9 cellular contexts compared by ENCODE assay signal in genomic region chr19:35266904-35267817, GRCh38. TPM values are rescaled to one million over a fixed set of nuclear protein-coding genes. Genes with fewer than 3 reads are reported as not detected.
DNase-seq lines count a peak whose midpoint lies in the region; ATAC-seq, FAIRE-seq and TF ChIP-seq lines count a peak whose summit lies in the region.
"Had no signal": no experiment of that assay in that cellular context is flagged by ENCODE, and none has a peak within 500 bp of the region (broad histone marks: within the 10 kb centered on the region; RNA-seq: fewer than 3 reads in every experiment).

No MANE protein-coding gene starts in this region.

- H3K4me3 Mint-ChIP-seq in natural killer cell treated with Interleukin-12 subunit alpha and Interleukin-12 subunit beta and Interleukin-15 and Interleukin-18, amount 100 ng/mL, for 72 hours, result peak overlapping the region; percentile 92

- peaks cover 28% of the 10 kb centered on the region for H3K4me1 ChIP-seq in Loucy (ENCODE audit: insufficient read depth, low read length, poor library complexity, severe bottlenecking)

- peaks cover 19% of the 10 kb centered on the region; the same call in 1 of the 2 replicates for H3K36me3 ChIP-seq in Loucy (ENCODE audit: insufficient read depth, low read length)

- TF ChIP-seq CTCF in Loucy (conservative IDR thresholded peaks at IDR 0.05; ENCODE audit: low read length), result no peak

- peak overlapping the region; percentile 100 for H3K4me3 ChIP-seq in Loucy (ENCODE audit: low read length, poor library complexity, severe bottlenecking)

- peak overlapping the region; percentile 88 for H3K27ac Mint-ChIP-seq in natural killer cell treated with Interleukin-12 subunit alpha and Interleukin-12 subunit beta and Interleukin-15 and Interleukin-18, amount 100 ng/mL, for 72 hours

- no peaks in the 10 kb centered on the region for H3K27me3 ChIP-seq in Loucy (ENCODE audit: insufficient read depth, low read length, poor library complexity, severe bottlenecking)

- peak overlapping the region; percentile 91 for H3K4me2 ChIP-seq in Loucy (ENCODE audit: low read depth, low read length, poor library complexity, severe bottlenecking)

- DNase-seq in COLO829 (ENCODE audit: low spot score) (peak; percentile 39), fibroblast of gingiva (ENCODE audit: low read depth) (peak; percentile 16), urothelium cell line (ENCODE audit: low spot score) (peak; percentile 36), COR-L47 (lab: John Stamatoyannopoulos, UW) (no peak), NCI-H226 (no peak)
- peak; percentile 77 for DNase-seq in activated CD8-positive, alpha-beta memory T cell treated with anti-CD3 and anti-CD28 coated beads, Interleukin-2, amount 50 U/mL, for 48 hours
- no peak for DNase-seq in natural killer cell treated with Interleukin-12 subunit alpha and Interleukin-12 subunit beta and Interleukin-15 and Interleukin-18, amount 100 ng/mL, for 72 hours (ENCODE audit: low spot score)

- peak overlapping the region; percentile 96 for H3K9ac ChIP-seq in Loucy (ENCODE audit: low read depth, low read length, poor library complexity, severe bottlenecking)

- H3K36me3 Mint-ChIP-seq in natural killer cell treated with Interleukin-12 subunit alpha and Interleukin-12 subunit beta and Interleukin-15 and Interleukin-18, amount 100 ng/mL, for 72 hours, result peaks cover 4% of the 10 kb centered on the region

- peaks cover 24% of the 10 kb centered on the region for H4K20me1 ChIP-seq in Loucy (ENCODE audit: insufficient read depth, low read length, poor library complexity, severe bottlenecking)

- H3K27me3 Mint-ChIP-seq in natural killer cell treated with Interleukin-12 subunit alpha and Interleukin-12 subunit beta and Interleukin-15 and Interleukin-18, amount 100 ng/mL, for 72 hours, result no peaks in the 10 kb centered on the region

- H3K9me3 ChIP-seq in Loucy (ENCODE audit: insufficient read depth, low read depth, low read length), result no peaks in the 10 kb centered on the region

- peaks cover 19 to 30% of the 10 kb centered on the region in 2 donors for H3K4me1 Mint-ChIP-seq in natural killer cell treated with Interleukin-12 subunit alpha and Interleukin-12 subunit beta and Interleukin-15 and Interleukin-18, amount 100 ng/mL, for 72 hours (ENCODE audit: low read depth in 2 of 2)

- H3F3A ChIP-seq in Loucy (ENCODE audit: low read depth), result no peaks in the 10 kb centered on the region

- H3K79me2 ChIP-seq in Loucy (ENCODE audit: insufficient read depth, low read length), result peaks cover 42% of the 10 kb centered on the region

- no peaks in the 10 kb centered on the region for H3K9me3 Mint-ChIP-seq in natural killer cell treated with Interleukin-12 subunit alpha and Interleukin-12 subunit beta and Interleukin-15 and Interleukin-18, amount 100 ng/mL, for 72 hours

- no peaks in the 10 kb centered on the region for H3K9me2 ChIP-seq in Loucy (replicated peaks; ENCODE audit: low read depth, low read length)

- ATAC-seq in natural killer cell treated with Interleukin-12 subunit alpha and Interleukin-12 subunit beta and Interleukin-15 and Interleukin-18, amount 100 ng/mL, for 72 hours, result peak; percentile 26 to 39

- H2AFZ ChIP-seq in Loucy (ENCODE audit: low read length), result peak overlapping the region; percentile 76

- no peak for FAIRE-seq in urothelium cell line (lab: Jason Lieb, UNC)

RNA-seq across cellular contexts. Expression of gene USF2, which starts 1.6 kb away (rescaled TPM):
- 100 to 1,000 TPM in 1 of 2 donors, 10 to 100 TPM in 1; 90.4 to 102 TPM for total RNA-seq in natural killer cell treated with Interleukin-12 subunit alpha and Interleukin-12 subunit beta and Interleukin-15 and Interleukin-18, amount 100 ng/mL, for 72 hours

RNA-seq across cellular contexts. Expression of gene HAMP, which starts 15.2 kb away (rescaled TPM):
- 1 to 10 TPM in 1 of 2 donors, under 1 TPM in 1; 0.92 to 2.4 TPM for total RNA-seq in natural killer cell treated with Interleukin-12 subunit alpha and Interleukin-12 subunit beta and Interleukin-15 and Interleukin-18, amount 100 ng/mL, for 72 hours
- total RNA-seq: subcutaneous adipose tissue had no signal

RNA-seq across cellular contexts. Expression of gene LSR, which starts 18.4 kb away (rescaled TPM):
- 1 to 10 TPM; 1.5 to 2.7 TPM for total RNA-seq in natural killer cell treated with Interleukin-12 subunit alpha and Interleukin-12 subunit beta and Interleukin-15 and Interleukin-18, amount 100 ng/mL, for 72 hours

RNA-seq across cellular contexts. Expression of gene MAG, which starts 24.8 kb away (rescaled TPM):
- under 1 TPM in 1 of 2 donors, not detected in 1; 0.38 TPM for total RNA-seq in natural killer cell treated with Interleukin-12 subunit alpha and Interleukin-12 subunit beta and Interleukin-15 and Interleukin-18, amount 100 ng/mL, for 72 hours
- total RNA-seq: subcutaneous adipose tissue had no signal

RNA-seq across cellular contexts. Expression of gene FAM187B, which starts 38.6 kb away (rescaled TPM):
- total RNA-seq in natural killer cell treated with Interleukin-12 subunit alpha and Interleukin-12 subunit beta and Interleukin-15 and Interleukin-18, amount 100 ng/mL, for 72 hours, result not detected
- total RNA-seq: subcutaneous adipose tissue had no signal

Comparison
In these comparisons a context has a peak if more than half of its experiments do, and no peak if none do; other contexts are left out.
1. DNase-seq: peak in COLO829 (single experiment), activated CD8-positive, alpha-beta memory T cell treated with anti-CD3 and anti-CD28 coated beads, Interleukin-2, amount 50 U/mL, for 48 hours (single experiment), fibroblast of gingiva (single experiment) and urothelium cell line (single experiment); none in natural killer cell treated with Interleukin-12 subunit alpha and Interleukin-12 subunit beta and Interleukin-15 and Interleukin-18, amount 100 ng/mL, for 72 hours (single experiment), COR-L47 (single experiment) and NCI-H226 (single experiment).